ENCODE assay signal across 10 cellular contexts in the genomic region with DNA sequence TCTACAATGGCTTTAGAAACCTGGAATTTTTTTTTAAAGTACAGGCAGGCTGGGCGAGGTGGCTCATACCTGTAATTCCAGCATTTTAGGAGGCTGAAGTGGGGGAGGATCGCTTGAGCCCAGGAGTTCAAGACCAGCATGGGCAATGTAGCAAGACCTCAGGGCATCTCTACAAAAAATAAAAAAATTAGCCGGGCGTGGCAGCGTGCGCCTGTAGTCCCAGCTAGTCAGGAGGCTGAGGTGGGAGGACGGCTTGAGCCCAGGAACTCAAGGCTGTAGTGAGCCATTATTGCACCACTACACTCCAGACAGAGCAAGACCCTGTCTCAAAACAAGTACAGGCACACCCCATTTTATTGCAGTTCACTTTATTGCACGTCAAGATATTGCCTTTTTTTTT. TPM values are rescaled to one million over a fixed set of nuclear protein-coding genes. Genes with fewer than 3 reads are reported as not detected.
DNase-seq lines count a peak whose midpoint lies in the region; ATAC-seq and TF ChIP-seq lines count a peak whose summit lies in the region.
"Had no signal": no experiment of that assay in that cellular context is flagged by ENCODE, and none has a peak within 500 bp of the region (broad histone marks: within the 10 kb centered on the region; RNA-seq: fewer than 3 reads in every experiment).

No MANE protein-coding gene starts in this region.

- H3K4me2 ChIP-seq in mammary epithelial cell (ENCODE audit: insufficient read depth, low read depth, low read length) (peak overlapping the region; percentile 8), neural progenitor cell (peak overlapping the region; percentile 18)

- TF ChIP-seq POLR2A in testis (IDR thresholded peaks at IDR 0.05) = no peak

- 0% methylated on average over 8 of the region's 8 CpGs for WGBS in mammary epithelial cell (ENCODE audit: low coverage, missing lambda C conversion rate)
- WGBS in testis, 2 donors = 70 to 77% methylated on average over 8 of the region's 8 CpGs

- H3K36me3 ChIP-seq in mammary epithelial cell (ENCODE audit: insufficient read depth, low read length) (no peaks in the 10 kb centered on the region), neural progenitor cell (no peaks in the 10 kb centered on the region), testis (ENCODE audit: low read depth, missing control alignments) (no peaks in the 10 kb centered on the region), left ventricle myocardium inferior (no peaks in the 10 kb centered on the region)

- H3F3A ChIP-seq in neural progenitor cell (ENCODE audit: low read depth) = peaks cover 7% of the 10 kb centered on the region

- H3K4me1 ChIP-seq in mammary epithelial cell (ENCODE audit: insufficient read depth, low read length) (peaks cover 52% of the 10 kb centered on the region), neural progenitor cell (peaks cover 9% of the 10 kb centered on the region), testis (peaks cover 8% of the 10 kb centered on the region), left ventricle myocardium inferior (peaks cover 19% of the 10 kb centered on the region)

- peaks cover 32% of the 10 kb centered on the region for H3K27me3 Mint-ChIP-seq in HFFc6 (ENCODE audit: insufficient read depth)
- peaks cover 45% of the 10 kb centered on the region for H3K27me3 Mint-ChIP-seq in neural progenitor cell (ENCODE audit: insufficient read depth, low read depth)

- TF ChIP-seq CTCF in HFFc6 (IDR thresholded peaks at IDR 0.05) = no peak
- no peak for TF ChIP-seq CTCF in mammary epithelial cell (conservative IDR thresholded peaks at IDR 0.05 in 1 of 2, IDR thresholded peaks at IDR 0.05 in 1 of 2; ENCODE audit: extremely low read depth in 1 of 2, insufficient read depth in 1 of 2, low read depth in 1 of 2, low read length in 2 of 2)
- no peak for TF ChIP-seq CTCF in neural progenitor cell (IDR thresholded peaks at IDR 0.05)
- TF ChIP-seq CTCF in testis (IDR thresholded peaks at IDR 0.05) = no peak
- no peak for TF ChIP-seq CTCF in left ventricle myocardium inferior (IDR thresholded peaks at IDR 0.05; ENCODE audit: borderline replicate concordance)

- CTCF ChIA-PET in mammary epithelial cell (lab: Charles Lee; ENCODE audit: low non-redundant PET) = interaction anchor here (0.6 to 1.7 kb wide), 4 partner anchors 8 to 113 kb away, joined by 3 to 9 read pairs (median 6); no protein-coding TSS in a partner anchor

- no peaks in the 10 kb centered on the region for H3K27me3 ChIP-seq in mammary epithelial cell (ENCODE audit: insufficient read depth, low read length)
- H3K27me3 ChIP-seq in neural progenitor cell = peaks cover 71% of the 10 kb centered on the region
- no peaks in the 10 kb centered on the region for H3K27me3 ChIP-seq in testis
- peaks cover 100% of the 10 kb centered on the region for H3K27me3 ChIP-seq in left ventricle myocardium inferior (ENCODE audit: low read depth)

- dilution Hi-C loops in mammary epithelial cell (cut with HindIII; ENCODE audit: low sequenced_read_pairs) = loop anchor here (5.0 kb wide), 1 partner anchor 48 kb away; no protein-coding TSS in a partner anchor

- H3K9me3 ChIP-seq in mammary epithelial cell (replicated peaks; ENCODE audit: insufficient read depth, low read length) = no peaks in the 10 kb centered on the region
- H3K9me3 ChIP-seq in neural progenitor cell (ENCODE audit: low read depth) = no peaks in the 10 kb centered on the region
- H3K9me3 ChIP-seq in testis = no peaks in the 10 kb centered on the region
- no peaks in the 10 kb centered on the region for H3K9me3 ChIP-seq in left ventricle myocardium inferior (replicated peaks)

- H3K9ac ChIP-seq in mammary epithelial cell (ENCODE audit: insufficient read depth, low read length) (peak overlapping the region; percentile 79), neural progenitor cell (no peak overlapping the region)

- H3K9me3 Mint-ChIP-seq in HFFc6 (no peaks in the 10 kb centered on the region), neural progenitor cell (peaks cover 2% of the 10 kb centered on the region)
- H3K9me3 Mint-ChIP-seq: natural killer cell treated with Interleukin-12 subunit alpha and Interleukin-12 subunit beta and Interleukin-15 and Interleukin-18, amount 100 ng/mL, for 72 hours had no signal

- no peaks in the 10 kb centered on the region for H3K36me3 Mint-ChIP-seq in HFFc6 (ENCODE audit: low read depth)
- no peaks in the 10 kb centered on the region for H3K36me3 Mint-ChIP-seq in neural progenitor cell
- H3K36me3 Mint-ChIP-seq: CD4-positive, CD25-positive, alpha-beta regulatory T cell; natural killer cell treated with Interleukin-12 subunit alpha and Interleukin-12 subunit beta and Interleukin-15 and Interleukin-18, amount 100 ng/mL, for 72 hours had no signal

- no peak overlapping the region for H3K27ac Mint-ChIP-seq in HFFc6
- H3K27ac Mint-ChIP-seq in neural progenitor cell = no peak overlapping the region
- H3K27ac Mint-ChIP-seq: CD4-positive, CD25-positive, alpha-beta regulatory T cell; natural killer cell treated with Interleukin-12 subunit alpha and Interleukin-12 subunit beta and Interleukin-15 and Interleukin-18, amount 100 ng/mL, for 72 hours had no signal

- no peaks in the 10 kb centered on the region for H4K20me1 ChIP-seq in mammary epithelial cell (ENCODE audit: insufficient read depth, low read length)
- H4K20me1 ChIP-seq in neural progenitor cell (ENCODE audit: low read depth) = peaks cover 15% of the 10 kb centered on the region

- BruUV-seq in mammary epithelial cell (replicated peaks; lab: Mats Ljungman, UMichigan) = TSS peak; percentile 94

- H3K27ac ChIP-seq in mammary epithelial cell (ENCODE audit: insufficient read depth, low read depth, low read length) = peak overlapping the region; percentile 96
- no peak overlapping the region for H3K27ac ChIP-seq in neural progenitor cell
- H3K27ac ChIP-seq in testis = no peak overlapping the region
- no peak overlapping the region for H3K27ac ChIP-seq in left ventricle myocardium inferior (replicated peaks)

- ATAC-seq in HG02642 (IDR thresholded peaks at IDR 0.05; ENCODE audit: poor library complexity, unreplicated experiment) = no peak

- in situ Hi-C loops in mammary epithelial cell (cut with MboI; ENCODE audit: low sequenced_read_pairs in 2 of 2) = loop anchor here in 1 of 2 donors (10.0 to 25.0 kb wide), 2 partner anchors 60 to 153 kb away; partner anchors contain the start of gene GPR153

- H2AFZ ChIP-seq in mammary epithelial cell (ENCODE audit: low read depth, low read length) (no peak overlapping the region), neural progenitor cell (replicated peaks) (no peak overlapping the region)

- no peak overlapping the region for H3K4me3 ChIP-seq in mammary epithelial cell (replicated peaks in 1 of 3; ENCODE audit: insufficient read depth in 1 of 3, low read depth in 2 of 3, low read length in 3 of 3)
- H3K4me3 ChIP-seq in neural progenitor cell = no peak overlapping the region
- no peak overlapping the region for H3K4me3 ChIP-seq in testis
- H3K4me3 ChIP-seq in left ventricle myocardium inferior = no peak overlapping the region

- H3K4me3 Mint-ChIP-seq in HFFc6 (peak overlapping the region; percentile 78; the same call in 1 of the 2 replicates), neural progenitor cell (no peak overlapping the region)
- H3K4me3 Mint-ChIP-seq: natural killer cell treated with Interleukin-12 subunit alpha and Interleukin-12 subunit beta and Interleukin-15 and Interleukin-18, amount 100 ng/mL, for 72 hours had no signal

- intact Hi-C loops in mammary epithelial cell (cut with micrococcal nuclease) = loop anchor here (1.0 kb wide), 1 partner anchor 30 kb away; no protein-coding TSS in a partner anchor
- intact Hi-C loops in testis (cut with DNase I; ENCODE audit: low total_unique reads) = no loop called here
- intact Hi-C loops in left ventricle myocardium inferior (cut with micrococcal nuclease) = no loop called here

- H3K79me2 ChIP-seq in mammary epithelial cell (ENCODE audit: insufficient read depth, low read length) (peaks cover 30% of the 10 kb centered on the region), neural progenitor cell (ENCODE audit: low read depth) (no peaks in the 10 kb centered on the region)

- H3K4me1 Mint-ChIP-seq in HFFc6 (ENCODE audit: low read depth) (peaks cover 35% of the 10 kb centered on the region), neural progenitor cell (peaks cover 5% of the 10 kb centered on the region)

- DNase-seq in HFFc6 (no peak), mammary epithelial cell (no peak), neural progenitor cell (ENCODE audit: low spot score) (no peak), testis (no peak), left ventricle myocardium inferior (no peak)
- DNase-seq: activated T-cell treated with anti-CD3 and anti-CD28 coated beads for 4 hours, right cardiac atrium had no signal

RNA-seq across cellular contexts. Expression of gene HES2, which starts 4.8 kb away (rescaled TPM):
- under 1 TPM in 4 of 6 experiments, not detected in 2; 0.14 to 0.35 (median 0.30) TPM for total RNA-seq in HFFc6 (2021; fragmentation: NEBNext Ultra II Directional; extraction: Animal tissue kit (Norgen Biotek cat#: 25700))
- total RNA-seq in mammary epithelial cell (10 to 100 TPM; 54.3 to 70.8 TPM), neural progenitor cell (ENCODE audit: low replicate concordance) (0.04 and 0.22 TPM in 2 replicates), testis (1 to 10 TPM; 2.4 to 5.0 TPM), left ventricle myocardium inferior (not detected)
- polyA plus RNA-seq in mammary epithelial cell (29.0 TPM), testis (ENCODE audit: insufficient read depth, low read depth, low replicate concordance) (2.6 TPM)
- 21.4 TPM for polyA minus RNA-seq in mammary epithelial cell
- total RNA-seq: CD4-positive, CD25-positive, alpha-beta regulatory T cell; natural killer cell treated with Interleukin-12 subunit alpha and Interleukin-12 subunit beta and Interleukin-15 and Interleukin-18, amount 100 ng/mL, for 72 hours had no signal
- polyA plus RNA-seq: CD4-positive, CD25-positive, alpha-beta regulatory T cell; right cardiac atrium had no signal

RNA-seq across cellular contexts. Expression of gene ESPN, which starts 9.7 kb away (rescaled TPM):
- total RNA-seq in HFFc6 (2021; fragmentation: NEBNext Ultra II Directional; extraction: Animal tissue kit (Norgen Biotek cat#: 25700)) = not detected
- total RNA-seq in mammary epithelial cell (1 to 10 TPM; 2.4 to 2.5 TPM), neural progenitor cell (ENCODE audit: low replicate concordance) (7.1 and 11.0 TPM in 2 replicates), testis (100 to 1,000 TPM; 396 to 404 TPM), left ventricle myocardium inferior (0.41 TPM)
- polyA plus RNA-seq in mammary epithelial cell (0.27 TPM), testis (ENCODE audit: insufficient read depth, low read depth, low replicate concordance) (270 TPM)
- polyA minus RNA-seq in mammary epithelial cell = not detected

RNA-seq across cellular contexts. Expression of gene ACOT7, which starts 21.3 kb away (rescaled TPM):
- 100 to 1,000 TPM; 103 to 125 (median 111) TPM for total RNA-seq in HFFc6 (2021; fragmentation: NEBNext Ultra II Directional; extraction: Animal tissue kit (Norgen Biotek cat#: 25700))
- 100 to 1,000 TPM in 1 of 2 donors, 10 to 100 TPM in 1; 67.2 to 193 TPM for total RNA-seq in mammary epithelial cell
- 365 TPM for polyA plus RNA-seq in mammary epithelial cell
- polyA minus RNA-seq in mammary epithelial cell = 208 TPM
- 19.6 and 44.9 TPM in 2 replicates for total RNA-seq in neural progenitor cell (ENCODE audit: low replicate concordance)
- 10 to 100 TPM; 50.3 to 52.5 TPM for total RNA-seq in testis
- 72.8 TPM for polyA plus RNA-seq in testis (ENCODE audit: insufficient read depth, low read depth, low replicate concordance)
- total RNA-seq in left ventricle myocardium inferior = 8.6 TPM

RNA-seq across cellular contexts. Expression of gene TNFRSF25, which starts 51.1 kb away (rescaled TPM):
- 1 to 10 TPM; 1.8 to 3.2 (median 2.7) TPM for total RNA-seq in HFFc6 (2021; fragmentation: NEBNext Ultra II Directional; extraction: Animal tissue kit (Norgen Biotek cat#: 25700))
- total RNA-seq in mammary epithelial cell (10 to 100 TPM in 1 of 2 donors, 1 to 10 TPM in 1; 6.7 to 60.9 TPM), neural progenitor cell (ENCODE audit: low replicate concordance) (15.6 and 23.7 TPM in 2 replicates), testis (10 to 100 TPM; 13.4 to 14.0 TPM), left ventricle myocardium inferior (12.6 TPM)
- polyA plus RNA-seq in mammary epithelial cell (21.0 TPM), testis (ENCODE audit: insufficient read depth, low read depth, low replicate concordance) (6.2 TPM)
- 5.8 TPM for polyA minus RNA-seq in mammary epithelial cell

Comparison
In these comparisons a context has a peak if more than half of its experiments do, and no peak if none do; other contexts are left out.
1. RNA of gene HES2, which starts 4.8 kb away (total RNA-seq): 54.3 to 70.8 TPM in mammary epithelial cell; 2.4 to 5.0 TPM in testis, 0.14 to 0.35 TPM in HFFc6, 0.04 to 0.22 TPM in neural progenitor cell and not detected in left ventricle myocardium inferior (single experiment); every median in the first group is over 4 times any median in the second.
2. RNA of gene ESPN, which starts 9.7 kb away (total RNA-seq): 396 to 404 TPM in testis; 7.1 to 11.0 TPM in neural progenitor cell, 2.4 to 2.5 TPM in mammary epithelial cell, 0.41 TPM in left ventricle myocardium inferior (single experiment) and not detected in HFFc6; every median in the first group is over 10 times any median in the second.